ENCODE assay signal across 1 cellular context in genomic region chr6:43273707-43274106, GRCh38.
TF ChIP-seq lines count a peak whose summit lies in the region.

No MANE protein-coding gene starts in this region.

TF ChIP-seq in GM12878, 131 proteins besides CTCF, POLR2A, EP300 and RAD21:
- TF ChIP-seq POU2F2 (IDR thresholded peaks at IDR 0.05; ENCODE audit: borderline replicate concordance, low read depth, low read length): no peak
- TF ChIP-seq, protein P1, sequence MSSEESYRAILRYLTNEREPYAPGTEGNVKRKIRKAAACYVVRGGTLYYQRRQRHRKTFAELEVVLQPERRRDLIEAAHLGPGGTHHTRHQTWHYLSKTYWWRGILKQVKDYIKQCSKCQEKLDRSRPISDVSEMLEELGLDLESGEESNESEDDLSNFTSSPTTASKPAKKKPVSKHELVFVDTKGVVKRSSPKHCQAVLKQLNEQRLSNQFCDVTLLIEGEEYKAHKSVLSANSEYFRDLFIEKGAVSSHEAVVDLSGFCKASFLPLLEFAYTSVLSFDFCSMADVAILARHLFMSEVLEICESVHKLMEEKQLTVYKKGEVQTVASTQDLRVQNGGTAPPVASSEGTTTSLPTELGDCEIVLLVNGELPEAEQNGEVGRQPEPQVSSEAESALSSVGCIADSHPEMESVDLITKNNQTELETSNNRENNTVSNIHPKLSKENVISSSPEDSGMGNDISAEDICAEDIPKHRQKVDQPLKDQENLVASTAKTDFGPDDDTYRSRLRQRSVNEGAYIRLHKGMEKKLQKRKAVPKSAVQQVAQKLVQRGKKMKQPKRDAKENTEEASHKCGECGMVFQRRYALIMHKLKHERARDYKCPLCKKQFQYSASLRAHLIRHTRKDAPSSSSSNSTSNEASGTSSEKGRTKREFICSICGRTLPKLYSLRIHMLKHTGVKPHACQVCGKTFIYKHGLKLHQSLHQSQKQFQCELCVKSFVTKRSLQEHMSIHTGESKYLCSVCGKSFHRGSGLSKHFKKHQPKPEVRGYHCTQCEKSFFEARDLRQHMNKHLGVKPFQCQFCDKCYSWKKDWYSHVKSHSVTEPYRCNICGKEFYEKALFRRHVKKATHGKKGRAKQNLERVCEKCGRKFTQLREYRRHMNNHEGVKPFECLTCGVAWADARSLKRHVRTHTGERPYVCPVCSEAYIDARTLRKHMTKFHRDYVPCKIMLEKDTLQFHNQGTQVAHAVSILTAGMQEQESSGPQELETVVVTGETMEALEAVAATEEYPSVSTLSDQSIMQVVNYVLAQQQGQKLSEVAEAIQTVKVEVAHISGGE (CRISPR knock-in tag; IDR thresholded peaks at IDR 0.05): no peak
- TF ChIP-seq MTA2 (IDR thresholded peaks at IDR 0.05; ENCODE audit: low read depth): no peak
- no peak for TF ChIP-seq CBX3 (IDR thresholded peaks at IDR 0.05; ENCODE audit: borderline replicate concordance, low read depth)
- TF ChIP-seq RFX5 (IDR thresholded peaks at IDR 0.05; ENCODE audit: low read depth, low read length): no peak
- TF ChIP-seq ZSCAN29 (IDR thresholded peaks at IDR 0.05): no peak
- no peak for TF ChIP-seq USF2 (IDR thresholded peaks at IDR 0.05; ENCODE audit: borderline replicate concordance, low read depth, low read length)
TF ChIP-seq in GM12878: peak in this region for 0.
